20 cellular contexts compared by ENCODE assay signal in the genomic region with DNA sequence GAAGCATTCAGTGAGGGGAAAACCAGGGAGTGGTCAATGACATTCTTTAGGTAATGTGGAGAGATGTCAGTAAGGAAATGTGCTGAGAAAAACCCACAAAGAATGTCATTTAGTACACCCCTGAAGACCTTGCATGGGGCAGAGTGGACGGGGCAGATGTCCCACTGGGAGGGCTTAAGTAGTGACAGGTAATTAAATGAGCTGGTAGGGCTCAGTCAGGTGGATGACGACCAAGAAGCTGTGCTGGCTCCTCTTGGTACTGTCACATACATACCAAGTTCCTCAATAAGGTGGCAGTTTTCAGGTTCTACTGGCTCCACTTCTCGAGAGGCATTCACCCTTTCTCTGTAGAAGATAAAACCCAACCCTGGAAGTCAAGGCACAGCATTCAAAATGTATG. TPM values are rescaled to one million over a fixed set of nuclear protein-coding genes. Genes with fewer than 3 reads are reported as not detected.
"Had no signal": no experiment of that assay in that cellular context is flagged by ENCODE, and none has a peak within 500 bp of the region (broad histone marks: within the 10 kb centered on the region; RNA-seq: fewer than 3 reads in every experiment).

No MANE protein-coding gene starts in this region.

- ATAC-seq: heart right ventricle; naive thymus-derived CD4-positive, alpha-beta T cell; pancreas; sciatic nerve had no signal

- DNase-seq: colonic mucosa; dermis blood vessel endothelial cell; heart right ventricle; hypothalamus; kidney glomerular epithelial cell; naive thymus-derived CD4-positive, alpha-beta T cell; pancreas; retina; stimulated activated CD4-positive, alpha-beta T cell treated with anti-CD3 and anti-CD28 coated beads, Interleukin-2, amount 100 ng/mL, for 24 hours; stimulated activated CD4-positive, alpha-beta T cell treated with anti-CD3 and anti-CD28 coated beads, Interleukin-4, amount 100 ng/mL, for 4 hours; stimulated activated naive CD4-positive, alpha-beta T cell; stomach; substantia nigra; trophoblast cell had no signal

- H3K4me1 ChIP-seq: colonic mucosa, prostate gland had no signal

- H3K27me3 ChIP-seq: colonic mucosa, pancreas had no signal

- H3K36me3 ChIP-seq: colonic mucosa, heart right ventricle, pancreas, prostate gland, stomach, thoracic aorta had no signal

- H3K9me3 ChIP-seq: colonic mucosa, heart right ventricle, pancreas, prostate gland, stomach, thoracic aorta had no signal

- H3K36me3 Mint-ChIP-seq: naive thymus-derived CD4-positive, alpha-beta T cell had no signal

- H3K27ac ChIP-seq: colonic mucosa, heart right ventricle, pancreas, prostate gland, stomach, thoracic aorta had no signal

- H3K4me3 ChIP-seq: colonic mucosa, heart right ventricle, pancreas, prostate gland, stomach, thoracic aorta had no signal

RNA-seq across cellular contexts. Expression of gene PON3, which starts 1.8 kb away (rescaled TPM):
- total RNA-seq: lung microvascular endothelial cell; mononuclear cell; naive thymus-derived CD4-positive, alpha-beta T cell; thoracic aorta had no signal
- polyA plus RNA-seq: neural cell had no signal
